1 cellular context compared by ENCODE assay signal in genomic region chr12:41112903-41113302, GRCh38.
TF ChIP-seq lines count a peak whose summit lies in the region.

No MANE protein-coding gene starts in this region.

TF ChIP-seq in WTC11, 78 proteins besides CTCF, POLR2A, EP300 and RAD21 (continued from another document):
- TF ChIP-seq ZNF532 (CRISPR knock-in tag; IDR thresholded peaks at IDR 0.05; ENCODE audit: borderline replicate concordance) (no peak), HMGA2 (CRISPR knock-in tag; IDR thresholded peaks at IDR 0.05) (no peak), AFF4 (CRISPR knock-in tag; IDR thresholded peaks at IDR 0.05; ENCODE audit: borderline replicate concordance) (no peak), FOXJ3 (CRISPR knock-in tag; IDR thresholded peaks at IDR 0.05; ENCODE audit: borderline replicate concordance) (no peak), TEAD4 (CRISPR knock-in tag; IDR thresholded peaks at IDR 0.05) (no peak), AR (CRISPR knock-in tag; IDR thresholded peaks at IDR 0.05) (no peak), HMGXB4 (CRISPR knock-in tag; IDR thresholded peaks at IDR 0.05) (no peak), FOXP4 (CRISPR knock-in tag; IDR thresholded peaks at IDR 0.05) (no peak), ZNF232 (CRISPR knock-in tag; IDR thresholded peaks at IDR 0.05) (no peak), ATF1 (CRISPR knock-in tag; IDR thresholded peaks at IDR 0.05) (no peak), JUN (CRISPR knock-in tag; IDR thresholded peaks at IDR 0.05) (no peak)
